In the genomic region with DNA sequence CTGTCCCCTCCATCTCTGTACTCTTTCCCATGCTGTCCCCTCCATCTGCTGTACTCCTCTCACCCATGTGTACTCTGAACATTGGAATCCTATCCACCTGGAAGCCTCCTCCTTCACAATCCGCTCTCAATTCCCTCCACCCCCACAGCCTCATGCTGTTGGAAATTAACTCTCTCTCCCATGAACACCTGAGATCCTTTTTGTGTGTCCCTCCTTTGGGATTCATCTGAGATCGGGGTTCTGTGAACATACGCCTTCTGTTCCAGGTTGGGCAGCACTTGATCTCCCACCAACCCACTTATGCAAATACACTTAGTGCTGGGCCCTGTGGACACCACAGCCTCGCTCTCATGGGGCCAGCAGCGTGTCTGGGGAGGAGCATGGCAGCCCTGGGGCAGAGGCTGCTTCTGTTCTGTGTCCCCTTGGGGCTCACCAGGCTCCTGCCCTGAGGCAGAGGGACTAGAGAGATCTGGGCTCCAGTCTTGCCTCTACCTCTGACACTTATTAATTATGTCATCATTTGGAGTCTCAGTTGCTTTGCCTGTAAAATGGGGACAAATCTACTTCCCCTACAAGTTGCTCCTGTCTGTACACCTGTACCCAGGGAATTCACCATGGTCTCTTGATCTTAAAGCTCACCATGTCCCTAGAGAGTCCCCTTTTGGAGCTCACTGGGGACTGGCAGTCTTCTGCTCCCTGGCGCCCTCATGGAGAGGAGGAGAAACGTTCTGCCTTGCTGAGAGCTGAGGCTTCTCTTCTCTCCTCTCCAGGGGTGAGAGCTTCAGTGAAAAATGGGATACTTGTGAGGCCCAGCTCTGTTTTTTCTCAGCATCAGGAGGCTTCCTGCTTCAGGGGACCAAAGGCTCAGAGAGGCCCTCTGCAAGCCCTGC, we compare ENCODE assay signal across 14 cellular contexts. TPM values are rescaled to one million over a fixed set of nuclear protein-coding genes. Genes with fewer than 3 reads are reported as not detected.
DNase-seq lines count a peak whose midpoint lies in the region; ATAC-seq and TF ChIP-seq lines count a peak whose summit lies in the region.
"Had no signal": no experiment of that assay in that cellular context is flagged by ENCODE, and none has a peak within 500 bp of the region (broad histone marks: within the 10 kb centered on the region; RNA-seq: fewer than 3 reads in every experiment).

No MANE protein-coding gene starts in this region.

- H3K4me3 Mint-ChIP-seq in activated naive CD8-positive, alpha-beta T cell treated with anti-CD3 and anti-CD28 coated beads, Interleukin-2, amount 10 ng/mL, durations not matched to agents 7 days and 5 days: no peak overlapping the region
- no peak overlapping the region for H3K4me3 Mint-ChIP-seq in activated naive CD8-positive, alpha-beta T cell treated with anti-CD3 and anti-CD28 coated beads for 36 hours
- no peak overlapping the region for H3K4me3 Mint-ChIP-seq in activated CD4-positive, alpha-beta memory T cell treated with anti-CD3 and anti-CD28 coated beads, Interleukin-2, amount 10 ng/mL, durations not matched to agents 7 days and 5 days
- H3K4me3 Mint-ChIP-seq in type B pancreatic cell: no peak overlapping the region
- H3K4me3 Mint-ChIP-seq: activated T-helper 17 cell treated with anti-CD3 and anti-CD28 coated beads, Interleukin-2, amount 50 U/mL, for 72 hours had no signal

- peaks cover 6% of the 10 kb centered on the region for H3K36me3 Mint-ChIP-seq in activated naive CD8-positive, alpha-beta T cell treated with anti-CD3 and anti-CD28 coated beads, Interleukin-2, amount 10 ng/mL, durations not matched to agents 7 days and 5 days
- no peaks in the 10 kb centered on the region for H3K36me3 Mint-ChIP-seq in activated naive CD8-positive, alpha-beta T cell treated with anti-CD3 and anti-CD28 coated beads for 36 hours
- no peaks in the 10 kb centered on the region for H3K36me3 Mint-ChIP-seq in activated CD4-positive, alpha-beta memory T cell treated with anti-CD3 and anti-CD28 coated beads, Interleukin-2, amount 10 ng/mL, durations not matched to agents 7 days and 5 days (ENCODE audit: low read depth)
- H3K36me3 Mint-ChIP-seq in type B pancreatic cell: no peaks in the 10 kb centered on the region

- peaks cover 16% of the 10 kb centered on the region for H3K4me1 Mint-ChIP-seq in activated naive CD8-positive, alpha-beta T cell treated with anti-CD3 and anti-CD28 coated beads, Interleukin-2, amount 10 ng/mL, durations not matched to agents 7 days and 5 days
- H3K4me1 Mint-ChIP-seq in activated naive CD8-positive, alpha-beta T cell treated with anti-CD3 and anti-CD28 coated beads for 36 hours: no peaks in the 10 kb centered on the region
- H3K4me1 Mint-ChIP-seq in activated CD4-positive, alpha-beta memory T cell treated with anti-CD3 and anti-CD28 coated beads, Interleukin-2, amount 10 ng/mL, durations not matched to agents 7 days and 5 days: peaks cover 25% of the 10 kb centered on the region
- peaks cover 5% of the 10 kb centered on the region for H3K4me1 Mint-ChIP-seq in type B pancreatic cell (ENCODE audit: unreplicated experiment)
- H3K4me1 Mint-ChIP-seq: activated T-helper 17 cell treated with anti-CD3 and anti-CD28 coated beads, Interleukin-2, amount 50 U/mL, for 72 hours had no signal

- H3K27ac Mint-ChIP-seq in activated naive CD8-positive, alpha-beta T cell treated with anti-CD3 and anti-CD28 coated beads, Interleukin-2, amount 10 ng/mL, durations not matched to agents 7 days and 5 days: peak overlapping the region; percentile 73
- no peak overlapping the region for H3K27ac Mint-ChIP-seq in activated naive CD8-positive, alpha-beta T cell treated with anti-CD3 and anti-CD28 coated beads for 36 hours
- peak overlapping the region; percentile 51 for H3K27ac Mint-ChIP-seq in activated CD4-positive, alpha-beta memory T cell treated with anti-CD3 and anti-CD28 coated beads, Interleukin-2, amount 10 ng/mL, durations not matched to agents 7 days and 5 days
- H3K27ac Mint-ChIP-seq in type B pancreatic cell: no peak overlapping the region
- H3K27ac Mint-ChIP-seq: activated T-helper 17 cell treated with anti-CD3 and anti-CD28 coated beads, Interleukin-2, amount 50 U/mL, for 72 hours had no signal

- no peak for TF ChIP-seq CTCF in type B pancreatic cell (conservative IDR thresholded peaks at IDR 0.05)

- H3K9me3 Mint-ChIP-seq in activated naive CD8-positive, alpha-beta T cell treated with anti-CD3 and anti-CD28 coated beads, Interleukin-2, amount 10 ng/mL, durations not matched to agents 7 days and 5 days: peaks cover 3% of the 10 kb centered on the region
- peaks cover 3% of the 10 kb centered on the region for H3K9me3 Mint-ChIP-seq in activated naive CD8-positive, alpha-beta T cell treated with anti-CD3 and anti-CD28 coated beads for 36 hours
- peaks cover 5% of the 10 kb centered on the region for H3K9me3 Mint-ChIP-seq in activated CD4-positive, alpha-beta memory T cell treated with anti-CD3 and anti-CD28 coated beads, Interleukin-2, amount 10 ng/mL, durations not matched to agents 7 days and 5 days
- H3K9me3 Mint-ChIP-seq in type B pancreatic cell: no peaks in the 10 kb centered on the region

- peaks cover 22% of the 10 kb centered on the region for H3K27me3 Mint-ChIP-seq in activated naive CD8-positive, alpha-beta T cell treated with anti-CD3 and anti-CD28 coated beads, Interleukin-2, amount 10 ng/mL, durations not matched to agents 7 days and 5 days
- H3K27me3 Mint-ChIP-seq in activated naive CD8-positive, alpha-beta T cell treated with anti-CD3 and anti-CD28 coated beads for 36 hours: peaks cover 23% of the 10 kb centered on the region
- peaks cover 22% of the 10 kb centered on the region for H3K27me3 Mint-ChIP-seq in activated CD4-positive, alpha-beta memory T cell treated with anti-CD3 and anti-CD28 coated beads, Interleukin-2, amount 10 ng/mL, durations not matched to agents 7 days and 5 days
- no peaks in the 10 kb centered on the region for H3K27me3 Mint-ChIP-seq in type B pancreatic cell

- no peak for ATAC-seq in activated naive CD8-positive, alpha-beta T cell treated with anti-CD3 and anti-CD28 coated beads, Interleukin-2, amount 10 ng/mL, durations not matched to agents 7 days and 5 days (ENCODE audit: low read depth)
- ATAC-seq in GM18502 (IDR thresholded peaks at IDR 0.05; ENCODE audit: poor library complexity, unreplicated experiment) (no peak), GM19463 (IDR thresholded peaks at IDR 0.05; ENCODE audit: unreplicated experiment) (no peak)
- ATAC-seq: activated T-helper 17 cell treated with anti-CD3 and anti-CD28 coated beads, Interleukin-2, amount 50 U/mL, for 72 hours; foreskin keratinocyte had no signal

- peak; percentile 24 for DNase-seq in activated naive CD8-positive, alpha-beta T cell treated with anti-CD3 and anti-CD28 coated beads, Interleukin-2, amount 10 ng/mL, durations not matched to agents 7 days and 5 days
- no peak for DNase-seq in activated naive CD8-positive, alpha-beta T cell treated with anti-CD3 and anti-CD28 coated beads for 36 hours
- DNase-seq in activated CD4-positive, alpha-beta memory T cell treated with anti-CD3 and anti-CD28 coated beads, Interleukin-2, amount 10 ng/mL, durations not matched to agents 7 days and 5 days: peak; percentile 16
- DNase-seq in islet precursor cell: peak; percentile 50
- peak; percentile 22 for DNase-seq in type B pancreatic cell (ENCODE audit: extremely low spot score, unreplicated experiment)
- DNase-seq in T-helper 1 cell: no peak
- DNase-seq: DMS 273 treated with DMSO at 0.1 percent for 48 hours; effector CD8-positive, alpha-beta T cell; foreskin keratinocyte; midbrain; NCI-H2227 treated with DMSO at 0.1 percent for 48 hours had no signal

- CTCF ChIA-PET in activated CD4-positive, alpha-beta memory T cell treated with anti-CD3 and anti-CD28 coated beads, Interleukin-2, amount 10 ng/mL, durations not matched to agents 7 days and 5 days (lab: Charles Lee): interaction anchor here (1.1 to 2.2 kb wide), 3 partner anchors 10 to 149 kb away, joined by 3 to 11 read pairs (median 5); no protein-coding TSS in a partner anchor

- POLR2A ChIA-PET in activated naive CD8-positive, alpha-beta T cell treated with anti-CD3 and anti-CD28 coated beads, Interleukin-2, amount 10 ng/mL, durations not matched to agents 7 days and 5 days (lab: Charles Lee): interaction anchor here (1.2 kb wide), 1 partner anchor 35 kb away, joined by 5 read pairs; no protein-coding TSS in a partner anchor
- POLR2A ChIA-PET in activated CD4-positive, alpha-beta memory T cell treated with anti-CD3 and anti-CD28 coated beads, Interleukin-2, amount 10 ng/mL, durations not matched to agents 7 days and 5 days (lab: Charles Lee): interaction anchor here (0.7 to 2.5 kb wide), 2 partner anchors 112 to 182 kb away, joined by 3 to 12 read pairs; a partner anchor contains a TSS

RNA-seq across cellular contexts. Expression of a gene that starts 42.7 kb away (rescaled TPM):
- under 1 TPM; 0.57 to 0.61 TPM for total RNA-seq in activated naive CD8-positive, alpha-beta T cell treated with anti-CD3 and anti-CD28 coated beads, Interleukin-2, amount 10 ng/mL, durations not matched to agents 7 days and 5 days
- total RNA-seq in activated naive CD8-positive, alpha-beta T cell treated with anti-CD3 and anti-CD28 coated beads for 36 hours: 1 to 10 TPM; 1.7 to 1.8 TPM
- under 1 TPM; 0.20 to 0.73 TPM for total RNA-seq in activated CD4-positive, alpha-beta memory T cell treated with anti-CD3 and anti-CD28 coated beads, Interleukin-2, amount 10 ng/mL, durations not matched to agents 7 days and 5 days
- total RNA-seq in type B pancreatic cell (ENCODE audit: low replicate concordance): 0.26 and 0.92 TPM in 2 replicates
- total RNA-seq: foreskin keratinocyte had no signal

Comparison
In these comparisons a context has a peak if more than half of its experiments do, and no peak if none do; other contexts are left out.
1. DNase-seq: peak in activated naive CD8-positive, alpha-beta T cell treated with anti-CD3 and anti-CD28 coated beads, Interleukin-2, amount 10 ng/mL, durations not matched to agents 7 days and 5 days (single experiment), activated CD4-positive, alpha-beta memory T cell treated with anti-CD3 and anti-CD28 coated beads, Interleukin-2, amount 10 ng/mL, durations not matched to agents 7 days and 5 days (single experiment), islet precursor cell (single experiment) and type B pancreatic cell (single experiment); none in activated naive CD8-positive, alpha-beta T cell treated with anti-CD3 and anti-CD28 coated beads for 36 hours (single experiment) and T-helper 1 cell (0 of 5).
2. H3K27ac Mint-ChIP-seq: peak in activated naive CD8-positive, alpha-beta T cell treated with anti-CD3 and anti-CD28 coated beads, Interleukin-2, amount 10 ng/mL, durations not matched to agents 7 days and 5 days (single experiment) and activated CD4-positive, alpha-beta memory T cell treated with anti-CD3 and anti-CD28 coated beads, Interleukin-2, amount 10 ng/mL, durations not matched to agents 7 days and 5 days (single experiment); none in activated naive CD8-positive, alpha-beta T cell treated with anti-CD3 and anti-CD28 coated beads for 36 hours (single experiment) and type B pancreatic cell (single experiment).